In the genomic region with DNA sequence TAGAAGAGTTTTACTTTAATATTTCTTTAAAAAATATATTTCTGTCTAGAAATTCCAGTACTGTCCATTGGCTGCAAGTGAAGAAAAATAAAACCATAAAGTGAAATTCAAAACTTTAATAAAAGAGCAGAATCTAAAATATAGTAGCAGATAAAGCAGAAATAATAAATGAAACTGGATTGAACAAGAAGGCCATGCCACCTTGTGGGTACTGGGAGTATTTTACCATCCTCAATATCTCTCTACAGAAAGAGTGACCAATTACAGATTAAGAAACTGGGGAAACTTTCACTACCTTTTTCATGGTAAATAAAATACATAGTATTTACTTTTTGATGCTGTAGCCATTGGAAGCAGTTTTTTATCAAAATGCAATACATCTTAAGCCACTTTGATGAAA, we compare ENCODE assay signal across 8 cellular contexts.
DNase-seq lines count a peak whose midpoint lies in the region; ATAC-seq and TF ChIP-seq lines count a peak whose summit lies in the region.

No MANE protein-coding gene starts in this region.

- H3K27me3 Mint-ChIP-seq in chondrocyte (ENCODE audit: low read depth): no peaks in the 10 kb centered on the region

- H3K27ac ChIP-seq in 22Rv1 (no peak overlapping the region), ovary (no peak overlapping the region)

- TF ChIP-seq CTCF in 22Rv1 (IDR thresholded peaks at IDR 0.05) (peak; percentile 73), GM13977 (IDR thresholded peaks at IDR 0.05; ENCODE audit: extremely low read depth, insufficient read depth, missing control alignments) (peak; percentile 49), NB4 (IDR thresholded peaks at IDR 0.05; ENCODE audit: low read depth, low read length) (peak; percentile 50), chondrocyte (IDR thresholded peaks at IDR 0.05) (peak; percentile 95), ovary (IDR thresholded peaks at IDR 0.05) (peak in 2 of 3 donors; percentile 12 to 34)

- peak; percentile 15 for DNase-seq in GM13977 (ENCODE audit: low spot score)
- DNase-seq in NB4 (ENCODE audit: low read depth): peak; percentile 40
- no peak for DNase-seq in chondrocyte (ENCODE audit: low spot score)
- DNase-seq in ovary: no peak
- DNase-seq in T-helper 2 cell: no peak
- DNase-seq in activated T-cell treated with anti-CD3 and anti-CD28 coated beads for 4 hours: no peak
- no peak for DNase-seq in sciatic nerve (ENCODE audit: low spot score)

- H3K4me3 ChIP-seq in NB4 (ENCODE audit: low read depth, low read length): no peak overlapping the region
- H3K4me3 ChIP-seq in ovary: no peak overlapping the region

- H3K36me3 Mint-ChIP-seq in chondrocyte (ENCODE audit: low read depth): no peaks in the 10 kb centered on the region

- no peaks in the 10 kb centered on the region for H3K4me1 ChIP-seq in ovary (ENCODE audit: insufficient read depth)

- in situ Hi-C loops in GM13977 (cut with MboI; ENCODE audit: low pct_unique_long_range_greater_than_20kb, low sequenced_read_pairs, unreplicated experiment): no loop called here

- peaks cover 13% of the 10 kb centered on the region for H3K4me1 Mint-ChIP-seq in chondrocyte (ENCODE audit: low read depth)

- TF ChIP-seq EP300 in ovary (IDR thresholded peaks at IDR 0.05): no peak

- intact Hi-C loops in ovary (cut with DNase I): no loop called here
- intact Hi-C loops in sciatic nerve (cut with DNase I): no loop called here

- TF ChIP-seq POLR2A in NB4 (IDR thresholded peaks at IDR 0.05; ENCODE audit: extremely low read depth, insufficient read length) (no peak), ovary (IDR thresholded peaks at IDR 0.05) (no peak)

- no peaks in the 10 kb centered on the region for H3K36me3 ChIP-seq in ovary

- H3K27me3 ChIP-seq in ovary: no peaks in the 10 kb centered on the region

- H3K9me3 ChIP-seq in ovary: no peaks in the 10 kb centered on the region

- no peaks in the 10 kb centered on the region for H3K9me3 Mint-ChIP-seq in chondrocyte (ENCODE audit: low read depth)

- no peak for ATAC-seq in sciatic nerve

- H3K4me3 Mint-ChIP-seq in chondrocyte (ENCODE audit: unreplicated experiment): no peak overlapping the region

- H3K27ac Mint-ChIP-seq in chondrocyte (ENCODE audit: unreplicated experiment): no peak overlapping the region

Comparison
In these comparisons a context has a peak if more than half of its experiments do, and no peak if none do; other contexts are left out.
1. CTCF ChIP-seq: peak in every context shown above with its lines; median percentile 95 in chondrocyte; 73 in 22Rv1; 50 in NB4; 49 in GM13977; 23 in ovary.
2. DNase-seq: peak in GM13977 (single experiment) and NB4 (single experiment); none in chondrocyte (single experiment), ovary (0 of 5), T-helper 2 cell (0 of 5), activated T-cell treated with anti-CD3 and anti-CD28 coated beads for 4 hours (single experiment) and sciatic nerve (single experiment).